ENCODE assay signal across 1 cellular context in genomic region chr5:115798252-115798651, GRCh38.
TF ChIP-seq lines count a peak whose summit lies in the region.

No MANE protein-coding gene starts in this region.

TF ChIP-seq in K562, 482 proteins besides CTCF, POLR2A, EP300 and RAD21:
- TF ChIP-seq CEBPG (CRISPR knock-in tag; IDR thresholded peaks at IDR 0.05) (no peak), CEBPG (tag; conservative IDR thresholded peaks at IDR 0.05 in 1 of 2, IDR thresholded peaks at IDR 0.05 in 1 of 2) (peak in 1 of 2 experiments; percentile 63; a peak in 2 of 4 replicates), CEBPB (tag; IDR thresholded peaks at IDR 0.05) (0 out of 2 replicates have a peak, but pooled peaks have one; percentile 30), ZNF696 (CRISPR knock-in tag; conservative IDR thresholded peaks at IDR 0.05) (no peak)
